ENCODE assay signal across 19 cellular contexts in the genomic region with DNA sequence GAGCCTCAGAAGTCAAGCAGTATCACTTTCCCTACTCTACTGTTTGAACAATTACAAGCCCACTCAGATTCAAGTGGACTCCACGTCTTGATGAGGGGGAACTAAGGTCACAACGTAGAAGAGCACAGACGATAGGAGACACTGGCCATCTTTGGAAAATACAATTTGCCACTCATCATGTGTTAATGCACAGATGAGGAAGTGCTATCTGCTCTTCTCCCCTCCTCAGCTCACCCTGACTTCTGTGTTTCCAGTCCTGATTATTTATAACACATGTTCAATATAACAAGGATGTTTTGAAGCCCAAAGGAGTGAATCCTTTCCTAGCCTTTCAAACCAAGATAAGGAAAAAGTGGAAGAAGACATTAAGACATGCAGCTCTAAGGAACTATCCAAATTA.
"Had no signal": no experiment of that assay in that cellular context is flagged by ENCODE, and none has a peak within 500 bp of the region (broad histone marks: within the 10 kb centered on the region; RNA-seq: fewer than 3 reads in every experiment).

No MANE protein-coding gene starts in this region.

- H3K27me3 ChIP-seq: gastrocnemius medialis, right lobe of liver, stomach, transverse colon had no signal

- DNase-seq: cortex of kidney; effector memory CD4-positive, alpha-beta T cell; gastrocnemius medialis; heart right ventricle; hypothalamus; kidney glomerular epithelial cell; mesendoderm; naive B cell; nephron progenitor cell; psoas muscle; retina; right lobe of liver; stimulated activated CD4-positive, alpha-beta T cell treated with anti-CD3 and anti-CD28 coated beads, Interleukin-12 subunit alpha, Interleukin-12 subunit beta, amount 100 ng/mL, for 4 hours; stimulated activated naive CD4-positive, alpha-beta T cell; stomach; substantia nigra; transverse colon had no signal

- H3K9me3 ChIP-seq: gastrocnemius medialis, heart right ventricle, psoas muscle, right lobe of liver, stomach, thoracic aorta, transverse colon had no signal

- H3K4me3 ChIP-seq: gastrocnemius medialis, heart right ventricle, psoas muscle, right lobe of liver, stomach, thoracic aorta, transverse colon had no signal

- H3K4me1 Mint-ChIP-seq: naive B cell had no signal

- H3K36me3 Mint-ChIP-seq: naive B cell had no signal

- H3K4me3 Mint-ChIP-seq: naive B cell, nephron progenitor cell had no signal

- H3K36me3 ChIP-seq: gastrocnemius medialis, heart right ventricle, right lobe of liver, stomach, thoracic aorta, transverse colon had no signal

- H3K4me1 ChIP-seq: gastrocnemius medialis, psoas muscle had no signal

- ATAC-seq: esophagus mucosa, gastrocnemius medialis, heart right ventricle, psoas muscle, right lobe of liver had no signal

- H3K27ac Mint-ChIP-seq: naive B cell, nephron progenitor cell had no signal

- H3K27ac ChIP-seq: gastrocnemius medialis, psoas muscle, right lobe of liver, stomach, thoracic aorta, transverse colon had no signal
